In genomic region chr3:177337548-177338331, GRCh38 we compare ENCODE assay signal across 8 cellular contexts.
A peak's percentile ranks its signal among the peaks of the same experiment; 100 is the strongest.
DNase-seq lines count a peak whose midpoint lies in the region; ATAC-seq, FAIRE-seq and TF ChIP-seq lines count a peak whose summit lies in the region.
"Had no signal": no experiment of that assay in that cellular context is flagged by ENCODE, and none has a peak within 500 bp of the region (broad histone marks: within the 10 kb centered on the region; RNA-seq: fewer than 3 reads in every experiment).

No MANE protein-coding gene starts in this region.

- ATAC-seq in HG03039 (IDR thresholded peaks at IDR 0.05; ENCODE audit: unreplicated experiment): peak; percentile 72

- FAIRE-seq in GM19239 (lab: Jason Lieb, UNC): peak; percentile 81

- DNase-seq in GM19239 (ENCODE audit: insufficient read length, low spot score): no peak
- peak; percentile 15 for DNase-seq in T1000 (lab: John Stamatoyannopoulos, UW)
- DNase-seq in fibroblast of mammary gland (ENCODE audit: low read depth): peak; percentile 93
- peak; percentile 43 for DNase-seq in stimulated activated CD8-positive, alpha-beta memory T cell treated with anti-CD3 and anti-CD28 coated beads, Interleukin-7, amount 100 ng/mL, for 24 hours (ENCODE audit: low read depth)
- DNase-seq in cortex of kidney (lab: John Stamatoyannopoulos, UW): no peak
- DNase-seq in dermis blood vessel endothelial cell: no peak

- no peak overlapping the region for H3K4me3 ChIP-seq in fibroblast of mammary gland (ENCODE audit: control insufficient read depth, low read depth, low read length)
- H3K4me3 ChIP-seq: thoracic aorta had no signal

- TF ChIP-seq CTCF in fibroblast of mammary gland (conservative IDR thresholded peaks at IDR 0.05; ENCODE audit: control insufficient read depth, insufficient read depth, low read depth, low read length): no peak

Comparison
In these comparisons a context has a peak if more than half of its experiments do, and no peak if none do; other contexts are left out.
1. DNase-seq: peak in T1000 (single experiment), fibroblast of mammary gland (single experiment) and stimulated activated CD8-positive, alpha-beta memory T cell treated with anti-CD3 and anti-CD28 coated beads, Interleukin-7, amount 100 ng/mL, for 24 hours (single experiment); none in GM19239 (single experiment), cortex of kidney (single experiment) and dermis blood vessel endothelial cell (single experiment).